Comparison of ENCODE assay signal across 8 cellular contexts in the genomic region with DNA sequence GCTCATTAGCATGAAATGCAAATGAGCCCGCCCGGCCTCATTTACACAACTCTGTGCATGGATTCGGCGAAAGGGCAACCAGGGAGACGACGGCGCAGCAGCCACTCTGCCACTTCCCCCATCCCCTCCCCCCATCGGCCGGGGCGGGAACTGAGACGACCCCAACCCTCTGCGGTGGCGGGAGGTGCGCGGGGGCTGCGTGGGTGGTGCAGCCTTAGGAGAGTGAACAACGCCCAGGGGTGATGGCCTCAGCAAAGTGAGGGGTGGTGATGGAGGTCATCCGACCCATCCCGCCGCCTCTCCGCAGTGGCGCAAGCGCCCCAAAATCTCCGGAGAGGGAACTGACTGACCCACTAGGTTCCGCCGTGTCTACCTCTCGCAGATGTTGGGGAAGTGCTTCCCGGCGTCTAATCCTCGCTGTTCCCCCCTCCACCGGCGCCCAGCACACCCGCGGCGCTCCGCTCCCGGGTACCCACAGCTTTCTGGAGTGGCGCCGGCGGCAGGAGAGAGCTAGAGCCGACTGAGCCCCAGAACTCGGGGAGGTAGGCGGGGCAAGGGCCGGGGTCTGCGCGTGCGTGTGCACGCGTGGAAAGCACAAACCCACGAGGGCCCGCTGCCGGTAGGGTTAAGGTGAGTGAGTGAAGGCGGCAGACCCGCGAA. TPM values are rescaled to one million over a fixed set of nuclear protein-coding genes. Genes with fewer than 3 reads are reported as not detected.
DNase-seq lines count a peak whose midpoint lies in the region; ATAC-seq and TF ChIP-seq lines count a peak whose summit lies in the region.

No MANE protein-coding gene starts in this region.

- H3K9me3 ChIP-seq in esophagus squamous epithelium, result no peaks in the 10 kb centered on the region
- no peaks in the 10 kb centered on the region for H3K9me3 ChIP-seq in skeletal muscle satellite cell (replicated peaks; ENCODE audit: low read length)
- no peaks in the 10 kb centered on the region for H3K9me3 ChIP-seq in gastroesophageal sphincter

- WGBS in esophagus squamous epithelium, 2 donors, result 0 to 3% methylated on average over 7 to 13 of the region's 55 CpGs
- 0% methylated on average over 1 to 3 of the region's 55 CpGs for WGBS in gastroesophageal sphincter (ENCODE audit: low coverage in 1 of 2), 2 donors

- H3K4me3 ChIP-seq in esophagus squamous epithelium (peak overlapping the region in 3 of 4 donors; percentile 46 to 71 (median 54)), skeletal muscle satellite cell (ENCODE audit: low read length) (no peak overlapping the region), gastroesophageal sphincter (peak overlapping the region in 1 of 2 donors; percentile 65)

- no peak for TF ChIP-seq EP300 in gastroesophageal sphincter (IDR thresholded peaks at IDR 0.05)

- no peak for TF ChIP-seq CTCF in esophagus squamous epithelium (IDR thresholded peaks at IDR 0.05)
- no peak for TF ChIP-seq CTCF in gastroesophageal sphincter (IDR thresholded peaks at IDR 0.05)

- peaks cover 0 to 16% (median 0%) of the 10 kb centered on the region in 3 donors for H3K36me3 ChIP-seq in esophagus squamous epithelium
- H3K36me3 ChIP-seq in skeletal muscle satellite cell (ENCODE audit: insufficient read depth, low read length), result peaks cover 10% of the 10 kb centered on the region
- peaks cover 0 to 27% of the 10 kb centered on the region in 2 donors for H3K36me3 ChIP-seq in gastroesophageal sphincter

- DNase-seq in DMS 273 (lab: John Stamatoyannopoulos, UW; ENCODE audit: unreplicated experiment), result peak; percentile 53
- DNase-seq in DMS 273 treated with DMSO at 0.1 percent for 48 hours (lab: John Stamatoyannopoulos, UW), result no peak
- peak; percentile 23 for DNase-seq in NCI-H82 treated with DMSO at 0.1 percent for 48 hours (lab: John Stamatoyannopoulos, UW; ENCODE audit: unreplicated experiment)
- DNase-seq in esophagus squamous epithelium (lab: John Stamatoyannopoulos, UW), result no peak
- no peak for DNase-seq in T1000 (lab: John Stamatoyannopoulos, UW)
- DNase-seq in foreskin melanocyte, result no peak

- H3K9ac ChIP-seq in skeletal muscle satellite cell (ENCODE audit: low read depth, low read length), result no peak overlapping the region

- TF ChIP-seq POLR2A in esophagus squamous epithelium (IDR thresholded peaks at IDR 0.05) (no peak), gastroesophageal sphincter (IDR thresholded peaks at IDR 0.05) (no peak)

- H3K27me3 ChIP-seq in esophagus squamous epithelium (peaks cover 27 to 88% (median 31%) of the 10 kb centered on the region in 4 donors), skeletal muscle satellite cell (ENCODE audit: control insufficient read depth, insufficient read depth, low read length) (peaks cover 44% of the 10 kb centered on the region), gastroesophageal sphincter (peaks cover 82% of the 10 kb centered on the region)

- H3K27ac ChIP-seq in esophagus squamous epithelium (peak overlapping the region in 2 of 4 donors; percentile 31 to 48), gastroesophageal sphincter (no peak overlapping the region)

- H3K4me1 ChIP-seq in esophagus squamous epithelium, result peaks cover 33 to 44% (median 34%) of the 10 kb centered on the region in 3 donors
- H3K4me1 ChIP-seq in skeletal muscle satellite cell (ENCODE audit: control insufficient read depth, insufficient read depth, low read length), result peaks cover 14% of the 10 kb centered on the region
- H3K4me1 ChIP-seq in gastroesophageal sphincter, result peaks cover 5 to 54% (median 32%) of the 10 kb centered on the region in 3 donors

- intact Hi-C loops in esophagus squamous epithelium (cut with DNase I), result no loop called here

- H3K4me2 ChIP-seq in skeletal muscle satellite cell (ENCODE audit: low read length), result peak overlapping the region; percentile 92

- ATAC-seq in gastroesophageal sphincter, result no peak

RNA-seq across cellular contexts. Expression of a gene that starts 1.4 kb away (rescaled TPM):
- total RNA-seq in esophagus squamous epithelium (under 1 TPM in 3 of 4 donors, not detected in 1; 0.11 to 0.38 (median 0.13) TPM), gastroesophageal sphincter (under 1 TPM in 3 of 4 donors, not detected in 1; 0.15 to 0.94 (median 0.16) TPM)
- total RNA-seq in skeletal muscle satellite cell (2012; rRNA removed), result 0.51 and 1.1 TPM in 2 replicates

RNA-seq across cellular contexts. Expression of a gene that starts 12.1 kb away (rescaled TPM):
- 10 to 100 TPM; 34.1 to 67.3 (median 38.1) TPM for total RNA-seq in esophagus squamous epithelium
- total RNA-seq in skeletal muscle satellite cell (2012; rRNA removed), result 59.4 and 91.0 TPM in 2 replicates
- 10 to 100 TPM; 45.0 to 75.3 (median 59.8) TPM for total RNA-seq in gastroesophageal sphincter

RNA-seq across cellular contexts. Expression of a gene that starts 26.6 kb away (rescaled TPM):
- total RNA-seq in esophagus squamous epithelium, result 100 to 1,000 TPM in 1 of 4 donors, 10 to 100 TPM in 3; 24.5 to 111 (median 51.8) TPM
- total RNA-seq in skeletal muscle satellite cell (2012; rRNA removed), result under 0.01 TPM in 1 of 2 replicates, not detected in the other
- 1 to 10 TPM in 1 of 4 donors, not detected in 3; 7.3 TPM for total RNA-seq in gastroesophageal sphincter

RNA-seq across cellular contexts. Expression of a gene that starts 50.8 kb away (rescaled TPM):
- total RNA-seq in esophagus squamous epithelium, result under 1 TPM in 1 of 4 donors, not detected in 3; 0.38 TPM
- total RNA-seq in skeletal muscle satellite cell (2012; rRNA removed), result 0.44 and 0.51 TPM in 2 replicates
- under 1 TPM in 2 of 4 donors, not detected in 2; 0.27 to 0.31 TPM for total RNA-seq in gastroesophageal sphincter

Comparison
In these comparisons a context has a peak if more than half of its experiments do, and no peak if none do; other contexts are left out.
1. DNase-seq: peak in DMS 273 (single experiment) and NCI-H82 treated with DMSO at 0.1 percent for 48 hours (single experiment); none in DMS 273 treated with DMSO at 0.1 percent for 48 hours (single experiment), esophagus squamous epithelium (single experiment), T1000 (single experiment) and foreskin melanocyte (single experiment).